ENCODE assay signal across 12 cellular contexts in the genomic region with DNA sequence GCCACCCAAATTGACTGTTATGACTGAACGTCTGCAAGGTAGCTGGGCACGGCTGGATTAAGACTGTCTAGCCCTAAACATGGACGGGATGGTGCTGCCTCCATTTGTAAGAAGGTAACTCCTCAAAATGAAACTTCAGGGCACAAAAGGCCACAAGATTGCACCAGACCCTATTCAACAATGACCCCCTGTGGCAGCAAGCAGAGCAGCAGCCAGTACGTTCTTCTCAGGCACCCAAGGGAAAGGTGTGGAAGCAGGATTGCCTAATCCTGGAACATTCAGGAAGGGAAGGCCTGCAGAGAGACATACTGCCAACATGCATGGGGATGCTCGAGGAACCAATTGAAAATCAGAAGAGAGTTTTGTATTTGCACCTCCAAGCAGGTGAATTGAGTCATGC. TPM values are rescaled to one million over a fixed set of nuclear protein-coding genes. Genes with fewer than 3 reads are reported as not detected.
DNase-seq lines count a peak whose midpoint lies in the region; ATAC-seq, FAIRE-seq and TF ChIP-seq lines count a peak whose summit lies in the region.
"Had no signal": no experiment of that assay in that cellular context is flagged by ENCODE, and none has a peak within 500 bp of the region (broad histone marks: within the 10 kb centered on the region; RNA-seq: fewer than 3 reads in every experiment).

No MANE protein-coding gene starts in this region.

- no peak overlapping the region for H3K23ac ChIP-seq in IMR-90 (ENCODE audit: low read depth, low read length)

- H4K91ac ChIP-seq in IMR-90 (ENCODE audit: insufficient read depth, low read depth, low read length), result no peak overlapping the region

- H3K4me3 Mint-ChIP-seq in neural crest cell, result no peak overlapping the region

- H2BK20ac ChIP-seq in IMR-90 (ENCODE audit: low read depth, low read length), result no peak overlapping the region

- H3K56ac ChIP-seq in IMR-90 (ENCODE audit: extremely low read depth, insufficient read depth, low read length), result no peak overlapping the region

- no peak overlapping the region for H2BK5ac ChIP-seq in IMR-90 (ENCODE audit: low read depth, low read length, poor library complexity, severe bottlenecking)

- TF ChIP-seq POLR2A in IMR-90 (IDR thresholded peaks at IDR 0.05; ENCODE audit: low read depth, low read length), result no peak

- H3K14ac ChIP-seq in IMR-90 (replicated peaks; ENCODE audit: low read depth, low read length), result no peak overlapping the region

- no peak overlapping the region for H4K8ac ChIP-seq in IMR-90 (ENCODE audit: low read depth in 2 of 2, low read length in 2 of 2)

- H3K4me3 ChIP-seq in IMR-90 (ENCODE audit: insufficient read depth, low read depth, low read length), result no peak overlapping the region
- H3K4me3 ChIP-seq: BLaER1 treated with 17β-estradiol and CSF1 and Interleukin-3, amounts not matched to agents 10 nM and 100 nM had no signal

- no peak for ATAC-seq in IMR-90 (ENCODE audit: low read depth)

- H3K27ac ChIP-seq in IMR-90 (ENCODE audit: insufficient read depth, low read length), result no peak overlapping the region
- H3K27ac ChIP-seq: BLaER1 treated with 17β-estradiol and CSF1 and Interleukin-3, amounts not matched to agents 10 nM and 100 nM had no signal

- peaks cover 19% of the 10 kb centered on the region; the same call in 1 of the 2 replicates for H3K27me3 ChIP-seq in IMR-90 (ENCODE audit: control insufficient read depth, insufficient read depth, low read length)

- no peaks in the 10 kb centered on the region for H3K36me3 Mint-ChIP-seq in neural crest cell (ENCODE audit: low read depth)

- H3K9me3 ChIP-seq in IMR-90 (ENCODE audit: control insufficient read depth, insufficient read depth, low read length), result no peaks in the 10 kb centered on the region; the same call in 1 of the 2 replicates

- no peak for FAIRE-seq in GM19239 (lab: Jason Lieb, UNC)

- in situ Hi-C loops in IMR-90 (cut with MboI; ENCODE audit: low sequenced_read_pairs), result no loop called here

- no peaks in the 10 kb centered on the region for H4K20me1 ChIP-seq in IMR-90 (ENCODE audit: insufficient read depth, low read length)

- POLR2A ChIA-PET in IMR-90 (lab: Charles Lee; ENCODE audit: unreplicated experiment), result no interaction called here

- H3K4me1 Mint-ChIP-seq in neural crest cell, result no peaks in the 10 kb centered on the region

- H4K5ac ChIP-seq in IMR-90 (ENCODE audit: low read depth, low read length), result no peak overlapping the region

- no peak overlapping the region for H2BK15ac ChIP-seq in IMR-90 (ENCODE audit: low read depth, low read length)

- 40% methylated on average over 1 of the region's 5 CpGs; no CpG with 5 or more reads in 1 of the 2 experiments for WGBS in IMR-90 (ENCODE audit: extremely low coverage in 2 of 2, insufficient read length in 1 of 2), 2 experiments

- H3K4me2 ChIP-seq in IMR-90 (ENCODE audit: low read depth, low read length), result no peak overlapping the region

- H3K4ac ChIP-seq in IMR-90 (ENCODE audit: low read depth, low read length), result no peak overlapping the region

- BruUV-seq in IMR-90 (replicated peaks; lab: Mats Ljungman, UMichigan), result no TSS peak

- no peaks in the 10 kb centered on the region for H3K79me1 ChIP-seq in IMR-90 (ENCODE audit: low read depth in 1 of 2, low read length in 2 of 2)

- H3K9me3 Mint-ChIP-seq in neural crest cell, result no peaks in the 10 kb centered on the region

- no peak overlapping the region for H2AK5ac ChIP-seq in IMR-90 (ENCODE audit: low read depth, low read length)

- no peak overlapping the region for H2BK120ac ChIP-seq in IMR-90 (ENCODE audit: low read depth, low read length)

- H2AFZ ChIP-seq in IMR-90 (replicated peaks; ENCODE audit: low read length, poor library complexity), result no peak overlapping the region

- CTCF ChIA-PET in IMR-90 (lab: Yijun Ruan, JAX), result interaction anchor here (1.0 kb wide), 1 partner anchor 14 kb away, joined by 3 read pairs; the partner anchor contains the start of gene NUDT8

- dilution Hi-C loops in IMR-90 (cut with HindIII; ENCODE audit: low sequenced_read_pairs, unreplicated experiment), result no loop called here

- TF ChIP-seq CTCF in IMR-90 (conservative IDR thresholded peaks at IDR 0.05; ENCODE audit: low read depth, low read length) (0 out of 2 replicates have a peak, but pooled peaks have one; percentile 9), neural crest cell (conservative IDR thresholded peaks at IDR 0.05) (peak; percentile 41)

- H3K9me1 ChIP-seq in IMR-90 (ENCODE audit: insufficient read depth, low read length), result no peaks in the 10 kb centered on the region

- H3K18ac ChIP-seq in IMR-90 (ENCODE audit: low read depth, low read length), result no peak overlapping the region

- no peak overlapping the region for H2AK9ac ChIP-seq in IMR-90 (replicated peaks; ENCODE audit: low read depth, low read length, poor library complexity)

- TF ChIP-seq RAD21 in IMR-90 (IDR thresholded peaks at IDR 0.05; ENCODE audit: low read length), result no peak

- H3K27ac Mint-ChIP-seq in neural crest cell (ENCODE audit: unreplicated experiment), result no peak overlapping the region

- H3K36me3 ChIP-seq in IMR-90 (ENCODE audit: control insufficient read depth, insufficient read depth, low read length), result no peaks in the 10 kb centered on the region
- H3K36me3 ChIP-seq: BLaER1 treated with 17β-estradiol and CSF1 and Interleukin-3, amounts not matched to agents 10 nM and 100 nM had no signal

- H3K27me3 Mint-ChIP-seq in neural crest cell (ENCODE audit: low read depth), result no peaks in the 10 kb centered on the region

- DNase-seq in SHP77 (lab: John Stamatoyannopoulos, UW), result peak; percentile 27 to 30
- DNase-seq in SHP77 treated with DMSO at 0.1 percent for 48 hours (lab: John Stamatoyannopoulos, UW), result no peak
- DNase-seq in IMR-90, result no peak
- DNase-seq in amniotic epithelial cell (ENCODE audit: low read depth), result peak; percentile 19
- DNase-seq in neural crest cell (ENCODE audit: low read depth, low spot score), result no peak
- no peak for DNase-seq in stimulated activated naive CD4-positive, alpha-beta T cell (lab: John Stamatoyannopoulos, UW)
- DNase-seq in GM19239 (ENCODE audit: insufficient read length, low spot score), result no peak
- DNase-seq in activated CD4-positive, CD25-positive, alpha-beta regulatory T cell (lab: John Stamatoyannopoulos, UW), result no peak
- DNase-seq: NCI-H446; stimulated activated CD4-positive, alpha-beta T cell treated with anti-CD3 and anti-CD28 coated beads, Interleukin-12 subunit alpha, Interleukin-12 subunit beta, amount 100 ng/mL, for 4 hours had no signal

- H3K4me1 ChIP-seq in IMR-90 (ENCODE audit: control insufficient read depth, insufficient read depth, low read length), result no peaks in the 10 kb centered on the region

- no peak overlapping the region for H3K9ac ChIP-seq in IMR-90 (ENCODE audit: low read depth, low read length)
- H3K9ac ChIP-seq: BLaER1 treated with 17β-estradiol and CSF1 and Interleukin-3, amounts not matched to agents 10 nM and 100 nM had no signal

- intact Hi-C loops in IMR-90 (cut with micrococcal nuclease), result loop anchor here (10.0 kb wide), 1 partner anchor 151 kb away; no protein-coding TSS in a partner anchor

TF ChIP-seq in IMR-90, 13 proteins besides CTCF, POLR2A, EP300 and RAD21:
- TF ChIP-seq MXI1 (IDR thresholded peaks at IDR 0.05; ENCODE audit: borderline replicate concordance, low read depth, low read length) (no peak), CEBPB (IDR thresholded peaks at IDR 0.05; ENCODE audit: low read depth, low read length) (peak; percentile 35), NFE2L2 (IDR thresholded peaks at IDR 0.05; ENCODE audit: low read depth, low read length) (no peak)

RNA-seq across cellular contexts. Expression of gene TBX10, which starts 4.5 kb away (rescaled TPM):
- total RNA-seq in IMR-90 (2012; rRNA removed) (not detected in 2 replicates), neural crest cell (not detected in 2 replicates)
- polyA plus RNA-seq in IMR-90 (2012; rRNA removed), result not detected in 2 replicates
- polyA plus RNA-seq in IMR-90 (2012; cell fraction: cytosol; rRNA removed), result not detected in 2 replicates
- polyA plus RNA-seq in IMR-90 (2012; cell fraction: nucleus; rRNA removed; ENCODE audit: low replicate concordance), result not detected in 2 replicates
- total RNA-seq: lower leg skin had no signal

RNA-seq across cellular contexts. Expression of gene ACY3, which starts 6.5 kb away (rescaled TPM):
- total RNA-seq in IMR-90 (2012; rRNA removed) (not detected in 2 replicates), neural crest cell (not detected in 2 replicates)
- not detected in 2 replicates for polyA plus RNA-seq in IMR-90 (2012; rRNA removed)
- polyA plus RNA-seq in IMR-90 (2012; cell fraction: cytosol; rRNA removed), result not detected in 2 replicates
- polyA plus RNA-seq in IMR-90 (2012; cell fraction: nucleus; rRNA removed; ENCODE audit: low replicate concordance), result not detected in 2 replicates

RNA-seq across cellular contexts. Expression of gene NUDT8, which starts 14.3 kb away (rescaled TPM):
- 0.83 and 1.4 TPM in 2 replicates for total RNA-seq in IMR-90 (2012; rRNA removed)
- polyA plus RNA-seq in IMR-90 (2012; rRNA removed), result 2.5 and 3.2 TPM in 2 replicates
- polyA plus RNA-seq in IMR-90 (2012; cell fraction: cytosol; rRNA removed), result 4.3 and 4.7 TPM in 2 replicates
- 4.2 and 7.7 TPM in 2 replicates for polyA plus RNA-seq in IMR-90 (2012; cell fraction: nucleus; rRNA removed; ENCODE audit: low replicate concordance)
- total RNA-seq in neural crest cell, result 11.0 and 13.9 TPM in 2 replicates

RNA-seq across cellular contexts. Expression of gene ALDH3B2, which starts 30.4 kb away (rescaled TPM):
- total RNA-seq in IMR-90 (2012; rRNA removed) (not detected in 2 replicates), neural crest cell (not detected in 2 replicates)
- polyA plus RNA-seq in IMR-90 (2012; rRNA removed), result not detected in 2 replicates
- polyA plus RNA-seq in IMR-90 (2012; cell fraction: cytosol; rRNA removed), result not detected in 2 replicates
- not detected in 2 replicates for polyA plus RNA-seq in IMR-90 (2012; cell fraction: nucleus; rRNA removed; ENCODE audit: low replicate concordance)

RNA-seq across cellular contexts. Expression of gene NDUFV1, which starts 37.3 kb away (rescaled TPM):
- 119 and 120 TPM in 2 replicates for total RNA-seq in IMR-90 (2012; rRNA removed)
- polyA plus RNA-seq in IMR-90 (2012; rRNA removed), result 133 and 148 TPM in 2 replicates
- 171 and 178 TPM in 2 replicates for polyA plus RNA-seq in IMR-90 (2012; cell fraction: cytosol; rRNA removed)
- polyA plus RNA-seq in IMR-90 (2012; cell fraction: nucleus; rRNA removed; ENCODE audit: low replicate concordance), result 491 and 899 TPM in 2 replicates
- total RNA-seq in neural crest cell, result 182 and 191 TPM in 2 replicates

Comparison
In these comparisons a context has a peak if more than half of its experiments do, and no peak if none do; other contexts are left out.
1. DNase-seq: peak in SHP77 (2 of 2) and amniotic epithelial cell (single experiment); none in SHP77 treated with DMSO at 0.1 percent for 48 hours (single experiment), IMR-90 (single experiment), neural crest cell (single experiment), stimulated activated naive CD4-positive, alpha-beta T cell (0 of 6), GM19239 (single experiment) and activated CD4-positive, CD25-positive, alpha-beta regulatory T cell (0 of 4).